Comparison of ENCODE assay signal across 10 cellular contexts in genomic region chr10:73647211-73647874, GRCh38. TPM values are rescaled to one million over a fixed set of nuclear protein-coding genes. Genes with fewer than 3 reads are reported as not detected.
DNase-seq lines count a peak whose midpoint lies in the region; ATAC-seq and TF ChIP-seq lines count a peak whose summit lies in the region.
"Had no signal": no experiment of that assay in that cellular context is flagged by ENCODE, and none has a peak within 500 bp of the region (broad histone marks: within the 10 kb centered on the region; RNA-seq: fewer than 3 reads in every experiment).

No MANE protein-coding gene starts in this region.

- H3K36me3 ChIP-seq in testis (ENCODE audit: low read depth, missing control alignments), result no peaks in the 10 kb centered on the region

- TF ChIP-seq POLR2A in testis (IDR thresholded peaks at IDR 0.05), result no peak

- peak overlapping the region; percentile 64 for H3K4me3 ChIP-seq in epithelial cell of proximal tubule (ENCODE audit: low read depth, low read length)
- peak overlapping the region; percentile 49 for H3K4me3 ChIP-seq in mononuclear cell (ENCODE audit: low read length)
- peak overlapping the region; percentile 72 to 74 for H3K4me3 ChIP-seq in testis
- H3K4me3 ChIP-seq: A549 had no signal

- intact Hi-C loops in testis (cut with DNase I; ENCODE audit: low total_unique reads), result no loop called here

- peaks cover 21% of the 10 kb centered on the region for H3K4me1 Mint-ChIP-seq in T-helper 1 cell treated with Interleukin-12 subunit alpha and Interleukin-12 subunit beta and Interleukin-4 antibody, amounts not matched to agents 30 μg/mL and 1 μg/mL, for 36 hours (ENCODE audit: low read depth)

- H3K27me3 ChIP-seq in mononuclear cell (ENCODE audit: insufficient read depth, low read length) (no peaks in the 10 kb centered on the region), testis (no peaks in the 10 kb centered on the region)

- H3K4me3 Mint-ChIP-seq in T-helper 1 cell treated with Interleukin-12 subunit alpha and Interleukin-12 subunit beta and Interleukin-4 antibody, amounts not matched to agents 30 μg/mL and 1 μg/mL, for 36 hours, result peak overlapping the region; percentile 35

- H3K9me3 ChIP-seq in mononuclear cell (ENCODE audit: low read depth, low read length) (no peaks in the 10 kb centered on the region), testis (no peaks in the 10 kb centered on the region)
- H3K9me3 ChIP-seq: A549 had no signal

- DNase-seq in T-helper 1 cell (no peak), epithelial cell of proximal tubule (ENCODE audit: low read depth) (no peak), testis (peak; percentile 55), mucosa of gallbladder (ENCODE audit: low spot score) (no peak), NCI-H1417 treated with DMSO at 0.1 percent for 48 hours (lab: John Stamatoyannopoulos, UW) (no peak)

- peaks cover 3% of the 10 kb centered on the region for H3K27me3 Mint-ChIP-seq in T-helper 1 cell treated with Interleukin-12 subunit alpha and Interleukin-12 subunit beta and Interleukin-4 antibody, amounts not matched to agents 30 μg/mL and 1 μg/mL, for 36 hours (ENCODE audit: low read depth)

- peaks cover 22% of the 10 kb centered on the region for H3K4me1 ChIP-seq in mononuclear cell (ENCODE audit: insufficient read depth, low read length)
- peaks cover 12% of the 10 kb centered on the region for H3K4me1 ChIP-seq in testis
- H3K4me1 ChIP-seq: A549 had no signal

- 6 to 24% methylated on average over 7 to 32 of the region's 32 CpGs for WGBS in testis, 2 donors

- no peak overlapping the region for H3K27ac Mint-ChIP-seq in T-helper 1 cell treated with Interleukin-12 subunit alpha and Interleukin-12 subunit beta and Interleukin-4 antibody, amounts not matched to agents 30 μg/mL and 1 μg/mL, for 36 hours

- peak; percentile 27 to 44 for ATAC-seq in activated CD4-positive, CD25-positive, alpha-beta regulatory T cell treated with anti-CD3 and anti-CD28 coated beads, Interleukin-2, amount 50 U/mL, for 24 hours
- ATAC-seq: A549 had no signal

- no peaks in the 10 kb centered on the region for H3K36me3 Mint-ChIP-seq in T-helper 1 cell treated with Interleukin-12 subunit alpha and Interleukin-12 subunit beta and Interleukin-4 antibody, amounts not matched to agents 30 μg/mL and 1 μg/mL, for 36 hours (ENCODE audit: low read depth)

- H3K27ac ChIP-seq in testis, result peak overlapping the region; percentile 14 to 15
- H3K27ac ChIP-seq: A549 had no signal

- TF ChIP-seq CTCF in epithelial cell of proximal tubule (conservative IDR thresholded peaks at IDR 0.05; ENCODE audit: low read depth, low read length) (no peak), testis (IDR thresholded peaks at IDR 0.05) (no peak)

- H3K9me3 Mint-ChIP-seq in T-helper 1 cell treated with Interleukin-12 subunit alpha and Interleukin-12 subunit beta and Interleukin-4 antibody, amounts not matched to agents 30 μg/mL and 1 μg/mL, for 36 hours, result no peaks in the 10 kb centered on the region

RNA-seq across cellular contexts. Expression of gene MYOZ1, which starts 6.1 kb away (rescaled TPM):
- total RNA-seq in epithelial cell of proximal tubule (1.1 TPM in 1 of 2 replicates, not detected in the other), mononuclear cell (not detected), testis (1 to 10 TPM; 2.4 to 3.2 TPM), mucosa of gallbladder (0.52 TPM)
- polyA plus RNA-seq in testis (ENCODE audit: insufficient read depth, low read depth, low replicate concordance), result 10.5 TPM

RNA-seq across cellular contexts. Expression of gene SYNPO2L, which starts 8.5 kb away (rescaled TPM):
- total RNA-seq in epithelial cell of proximal tubule (not detected in 2 replicates), mononuclear cell (0.10 TPM), testis (under 1 TPM; 0.31 TPM), mucosa of gallbladder (0.49 TPM)
- 2.3 TPM for polyA plus RNA-seq in testis (ENCODE audit: insufficient read depth, low read depth, low replicate concordance)
- total RNA-seq: subcutaneous adipose tissue had no signal
- polyA plus RNA-seq: A549 had no signal

RNA-seq across cellular contexts. Expression of gene AGAP5, which starts 50.6 kb away (rescaled TPM):
- 1.0 and 1.9 TPM in 2 replicates for total RNA-seq in epithelial cell of proximal tubule
- 1.8 TPM for total RNA-seq in mononuclear cell
- total RNA-seq in testis, result 10 to 100 TPM; 20.3 to 25.5 TPM
- 19.8 TPM for polyA plus RNA-seq in testis (ENCODE audit: insufficient read depth, low read depth, low replicate concordance)
- 8.2 TPM for total RNA-seq in mucosa of gallbladder

RNA-seq across cellular contexts. Expression of gene USP54, which starts 56.2 kb away (rescaled TPM):
- total RNA-seq in epithelial cell of proximal tubule (13.7 and 17.2 TPM in 2 replicates), mononuclear cell (1.8 TPM), testis (10 to 100 TPM; 61.3 to 77.9 TPM), mucosa of gallbladder (65.2 TPM)
- polyA plus RNA-seq in testis (ENCODE audit: insufficient read depth, low read depth, low replicate concordance), result 40.7 TPM
